In genomic region chr14:35202195-35202594, GRCh38 we compare ENCODE assay signal across 1 cellular context.
TF ChIP-seq lines count a peak whose summit lies in the region.

No MANE protein-coding gene starts in this region.

TF ChIP-seq in GM23338, 12 proteins besides CTCF, POLR2A, EP300 and RAD21 (continued from another document):
- TF ChIP-seq ZNF462 (CRISPR knock-in tag; IDR thresholded peaks at IDR 0.05) = no peak
- TF ChIP-seq EZH2phosphoT487 (IDR thresholded peaks at IDR 0.05; ENCODE audit: unreplicated experiment) = no peak
